In the genomic region with DNA sequence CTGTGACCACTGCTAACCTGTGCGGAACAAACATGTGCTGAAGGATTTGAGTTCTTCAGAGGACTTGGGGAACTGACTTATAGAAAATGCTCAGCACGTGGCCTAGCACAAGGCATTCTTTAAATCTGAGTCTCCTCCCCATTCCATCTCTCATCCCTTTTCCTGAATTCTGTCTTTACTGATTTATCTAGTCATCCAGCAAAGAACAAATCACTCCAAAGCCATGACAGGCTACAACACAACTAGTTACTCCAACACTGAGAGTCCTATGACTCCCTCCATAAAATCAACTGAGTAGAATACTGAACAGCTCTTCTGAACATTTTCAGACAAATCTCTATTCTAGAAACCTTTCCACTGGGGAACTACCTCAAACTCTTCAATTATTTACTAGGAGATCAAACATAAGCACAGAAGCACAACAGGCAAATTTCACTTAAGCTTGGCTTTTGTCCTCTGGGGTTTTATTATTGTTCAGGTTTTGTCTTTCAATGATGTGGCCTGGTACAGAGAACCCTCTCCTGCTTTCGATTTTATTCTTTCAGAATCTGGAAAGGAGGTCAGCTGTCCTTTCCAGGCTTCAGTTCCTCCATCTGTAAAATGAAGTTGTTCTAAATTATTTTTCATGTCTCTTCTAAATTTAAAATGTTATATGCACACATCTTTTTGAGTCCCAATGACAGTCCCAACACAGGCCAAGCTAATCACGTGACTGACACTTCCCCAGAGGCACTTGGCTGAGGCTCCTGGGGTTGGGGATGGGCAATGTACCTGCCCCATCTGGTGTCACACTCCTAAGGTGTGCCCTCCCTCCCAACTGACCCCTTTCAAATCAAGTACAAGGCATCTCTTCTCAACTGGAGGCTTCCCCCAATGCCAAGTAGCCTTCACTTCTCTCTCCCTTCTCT, we compare ENCODE assay signal across 13 cellular contexts. TPM values are rescaled to one million over a fixed set of nuclear protein-coding genes. Genes with fewer than 3 reads are reported as not detected.
DNase-seq lines count a peak whose midpoint lies in the region; ATAC-seq and TF ChIP-seq lines count a peak whose summit lies in the region.
"Had no signal": no experiment of that assay in that cellular context is flagged by ENCODE, and none has a peak within 500 bp of the region (broad histone marks: within the 10 kb centered on the region; RNA-seq: fewer than 3 reads in every experiment).

No MANE protein-coding gene starts in this region.

- peak; percentile 25 for DNase-seq in NCI-H2107 treated with DMSO at 0.1 percent for 48 hours (lab: John Stamatoyannopoulos, UW; ENCODE audit: unreplicated experiment)
- no peak for DNase-seq in NCI-H2107 (lab: John Stamatoyannopoulos, UW)
- no peak for DNase-seq in ascending aorta (ENCODE audit: low spot score in 2 of 2)
- DNase-seq in renal cortical epithelial cell (ENCODE audit: low read depth): peak; percentile 50
- DNase-seq in superior temporal gyrus (ENCODE audit: extremely low spot score): no peak
- DNase-seq: activated CD4-positive, alpha-beta T cell treated with anti-CD3 and anti-CD28 coated beads, Interleukin-2, amount 10 ng/mL, durations not matched to agents 24 days and 14 days; stimulated activated CD4-positive, alpha-beta T cell treated with anti-CD3 and anti-CD28 coated beads, Interleukin-12 subunit alpha, Interleukin-12 subunit beta, amount 100 ng/mL, for 4 hours; stimulated activated CD8-positive, alpha-beta memory T cell treated with anti-CD3 and anti-CD28 coated beads, Interleukin-4, amount 100 ng/mL, for 48 hours had no signal

- H3K27me3 ChIP-seq in ascending aorta: no peaks in the 10 kb centered on the region

- H3K4me1 ChIP-seq in ascending aorta: peaks cover 0 to 18% of the 10 kb centered on the region in 2 donors

- H3K4me3 ChIP-seq in ascending aorta: no peak overlapping the region

- ATAC-seq in HG02798 (IDR thresholded peaks at IDR 0.05; ENCODE audit: poor library complexity, unreplicated experiment): peak; percentile 47
- no peak for ATAC-seq in GM19467 (IDR thresholded peaks at IDR 0.05; ENCODE audit: unreplicated experiment)
- ATAC-seq in HG03469 (IDR thresholded peaks at IDR 0.05; ENCODE audit: unreplicated experiment): no peak

- TF ChIP-seq CTCF in ascending aorta (IDR thresholded peaks at IDR 0.05): no peak

- H3K27ac ChIP-seq in ascending aorta: peak overlapping the region; percentile 3 to 28
- H3K27ac ChIP-seq: 22Rv1 had no signal

- no peaks in the 10 kb centered on the region for H3K36me3 ChIP-seq in ascending aorta

- no peaks in the 10 kb centered on the region for H3K9me3 ChIP-seq in ascending aorta

- intact Hi-C loops in ascending aorta (cut with DNase I): no loop called here

RNA-seq across cellular contexts. Expression of gene RNU4ATAC, which starts 31.8 kb away (rescaled TPM):
- not detected for total RNA-seq in ascending aorta
- under 0.01 TPM in 1 of 2 replicates, not detected in the other for total RNA-seq in renal cortical epithelial cell
- total RNA-seq: activated CD4-positive, alpha-beta T cell treated with anti-CD3 and anti-CD28 coated beads, Interleukin-2, amount 10 ng/mL, durations not matched to agents 24 days and 14 days; H1 had no signal

Comparison
In these comparisons a context has a peak if more than half of its experiments do, and no peak if none do; other contexts are left out.
1. DNase-seq: peak in NCI-H2107 treated with DMSO at 0.1 percent for 48 hours (single experiment) and renal cortical epithelial cell (single experiment); none in NCI-H2107 (single experiment), ascending aorta (0 of 2) and superior temporal gyrus (single experiment).